8 cellular contexts compared by ENCODE assay signal in the genomic region with DNA sequence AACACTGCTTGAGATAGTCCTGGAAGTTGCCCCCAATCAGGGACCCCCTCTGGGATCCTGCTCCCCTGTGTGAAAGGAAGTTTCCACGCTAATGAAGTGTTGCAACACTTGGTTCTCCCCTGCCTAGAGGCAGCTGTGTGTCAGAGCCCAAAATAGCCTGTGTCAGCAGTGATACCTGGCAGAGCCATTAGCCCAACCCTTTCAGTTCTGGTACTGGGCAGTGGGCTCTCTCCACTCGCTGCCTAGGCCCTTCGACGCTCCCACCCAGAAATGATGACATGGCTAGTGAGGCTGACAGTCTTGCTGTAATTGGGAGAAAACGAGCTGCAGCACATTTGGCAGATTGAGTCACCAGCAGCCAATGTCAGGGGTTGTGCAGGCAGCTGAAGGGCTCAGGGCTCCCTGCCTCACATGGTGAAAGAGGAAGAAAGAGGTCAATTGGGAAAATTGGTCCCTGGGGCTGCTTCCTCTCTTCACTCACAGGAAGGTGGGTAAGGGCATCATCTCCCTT. TPM values are rescaled to one million over a fixed set of nuclear protein-coding genes. Genes with fewer than 3 reads are reported as not detected.
DNase-seq lines count a peak whose midpoint lies in the region; ATAC-seq and TF ChIP-seq lines count a peak whose summit lies in the region.

No MANE protein-coding gene starts in this region.

- H3K27me3 ChIP-seq in left ventricle myocardium inferior (ENCODE audit: low read depth) (no peaks in the 10 kb centered on the region), suprapubic skin (no peaks in the 10 kb centered on the region)

- no peak for TF ChIP-seq CTCF in left ventricle myocardium inferior (IDR thresholded peaks at IDR 0.05; ENCODE audit: borderline replicate concordance)
- no peak for TF ChIP-seq CTCF in suprapubic skin (IDR thresholded peaks at IDR 0.05)

- H3K36me3 Mint-ChIP-seq in T-helper 1 cell treated with Interleukin-12 subunit alpha and Interleukin-12 subunit beta and Interleukin-4 antibody, amounts not matched to agents 30 μg/mL and 1 μg/mL, for 36 hours (ENCODE audit: low read depth), result peaks cover 14% of the 10 kb centered on the region
- H3K36me3 Mint-ChIP-seq in activated CD4-positive, alpha-beta memory T cell treated with anti-CD3 and anti-CD28 coated beads, Interleukin-2, amount 10 ng/mL, durations not matched to agents 7 days and 5 days (ENCODE audit: low read depth), result peaks cover 29% of the 10 kb centered on the region

- H3K4me3 Mint-ChIP-seq in T-helper 1 cell treated with Interleukin-12 subunit alpha and Interleukin-12 subunit beta and Interleukin-4 antibody, amounts not matched to agents 30 μg/mL and 1 μg/mL, for 36 hours, result peak overlapping the region; percentile 96
- H3K4me3 Mint-ChIP-seq in activated CD4-positive, alpha-beta memory T cell treated with anti-CD3 and anti-CD28 coated beads, Interleukin-2, amount 10 ng/mL, durations not matched to agents 7 days and 5 days, result peak overlapping the region; percentile 90

- POLR2A ChIA-PET in activated CD4-positive, alpha-beta memory T cell treated with anti-CD3 and anti-CD28 coated beads, Interleukin-2, amount 10 ng/mL, durations not matched to agents 7 days and 5 days (lab: Charles Lee), result interaction anchor here (0.8 to 5.5 kb wide), 21 partner anchors 9 to 215 kb away, joined by 3 to 134 read pairs (median 10); partner anchors contain the start of genes C11orf98, CSKMT, HNRNPUL2 and LBHD1

- DNase-seq in T-helper 1 cell (no peak), left ventricle myocardium inferior (no peak), suprapubic skin (ENCODE audit: low spot score in 2 of 2) (no peak), NCI-H524 treated with DMSO at 0.1 percent for 48 hours (lab: John Stamatoyannopoulos, UW) (no peak)
- no peak for DNase-seq in activated CD4-positive, alpha-beta memory T cell treated with anti-CD3 and anti-CD28 coated beads, Interleukin-2, amount 10 ng/mL, durations not matched to agents 7 days and 5 days

- H3K4me3 ChIP-seq in left ventricle myocardium inferior, result peak overlapping the region; percentile 83
- no peak overlapping the region for H3K4me3 ChIP-seq in suprapubic skin

- H3K9me3 Mint-ChIP-seq in T-helper 1 cell treated with Interleukin-12 subunit alpha and Interleukin-12 subunit beta and Interleukin-4 antibody, amounts not matched to agents 30 μg/mL and 1 μg/mL, for 36 hours, result no peaks in the 10 kb centered on the region
- no peaks in the 10 kb centered on the region for H3K9me3 Mint-ChIP-seq in activated CD4-positive, alpha-beta memory T cell treated with anti-CD3 and anti-CD28 coated beads, Interleukin-2, amount 10 ng/mL, durations not matched to agents 7 days and 5 days

- no peak for TF ChIP-seq EP300 in suprapubic skin (IDR thresholded peaks at IDR 0.05)

- H3K4me1 ChIP-seq in left ventricle myocardium inferior, result peaks cover 42% of the 10 kb centered on the region
- H3K4me1 ChIP-seq in suprapubic skin, result peaks cover 32% of the 10 kb centered on the region

- H3K4me1 Mint-ChIP-seq in T-helper 1 cell treated with Interleukin-12 subunit alpha and Interleukin-12 subunit beta and Interleukin-4 antibody, amounts not matched to agents 30 μg/mL and 1 μg/mL, for 36 hours (ENCODE audit: low read depth), result peaks cover 17% of the 10 kb centered on the region
- H3K4me1 Mint-ChIP-seq in activated CD4-positive, alpha-beta memory T cell treated with anti-CD3 and anti-CD28 coated beads, Interleukin-2, amount 10 ng/mL, durations not matched to agents 7 days and 5 days, result peaks cover 34% of the 10 kb centered on the region

- H3K27me3 Mint-ChIP-seq in T-helper 1 cell treated with Interleukin-12 subunit alpha and Interleukin-12 subunit beta and Interleukin-4 antibody, amounts not matched to agents 30 μg/mL and 1 μg/mL, for 36 hours (ENCODE audit: low read depth), result no peaks in the 10 kb centered on the region
- no peaks in the 10 kb centered on the region for H3K27me3 Mint-ChIP-seq in activated CD4-positive, alpha-beta memory T cell treated with anti-CD3 and anti-CD28 coated beads, Interleukin-2, amount 10 ng/mL, durations not matched to agents 7 days and 5 days

- TF ChIP-seq POLR2A in suprapubic skin (IDR thresholded peaks at IDR 0.05), result no peak

- no peaks in the 10 kb centered on the region for H3K9me3 ChIP-seq in left ventricle myocardium inferior (replicated peaks)
- H3K9me3 ChIP-seq in suprapubic skin, result no peaks in the 10 kb centered on the region

- H3K36me3 ChIP-seq in left ventricle myocardium inferior (peaks cover 27% of the 10 kb centered on the region), suprapubic skin (peaks cover 18% of the 10 kb centered on the region)

- ATAC-seq in GM18907 (IDR thresholded peaks at IDR 0.05; ENCODE audit: unreplicated experiment) (no peak), HG02588 (IDR thresholded peaks at IDR 0.05; ENCODE audit: unreplicated experiment) (no peak)

- 40% methylated on average over 5 of the region's 5 CpGs for WGBS in suprapubic skin

- CTCF ChIA-PET in activated CD4-positive, alpha-beta memory T cell treated with anti-CD3 and anti-CD28 coated beads, Interleukin-2, amount 10 ng/mL, durations not matched to agents 7 days and 5 days (lab: Charles Lee), result interaction anchor here (0.6 to 3.9 kb wide), 5 partner anchors 12 to 23 kb away, joined by 3 to 32 read pairs (median 5); partner anchors contain the start of gene TMEM179B

- intact Hi-C loops in left ventricle myocardium inferior (cut with micrococcal nuclease), result no loop called here

- H3K27ac ChIP-seq in left ventricle myocardium inferior (replicated peaks) (peak overlapping the region; percentile 91), suprapubic skin (peak overlapping the region; percentile 91)

- H3K27ac Mint-ChIP-seq in T-helper 1 cell treated with Interleukin-12 subunit alpha and Interleukin-12 subunit beta and Interleukin-4 antibody, amounts not matched to agents 30 μg/mL and 1 μg/mL, for 36 hours, result peak overlapping the region; percentile 96
- H3K27ac Mint-ChIP-seq in activated CD4-positive, alpha-beta memory T cell treated with anti-CD3 and anti-CD28 coated beads, Interleukin-2, amount 10 ng/mL, durations not matched to agents 7 days and 5 days, result no peak overlapping the region

RNA-seq across cellular contexts. Expression of gene NXF1, which starts 1.4 kb away (rescaled TPM):
- total RNA-seq in activated CD4-positive, alpha-beta memory T cell treated with anti-CD3 and anti-CD28 coated beads, Interleukin-2, amount 10 ng/mL, durations not matched to agents 7 days and 5 days, result 10 to 100 TPM; 80.3 to 82.4 TPM
- total RNA-seq in left ventricle myocardium inferior (43.2 TPM), suprapubic skin (100 to 1,000 TPM in 3 of 4 donors, 10 to 100 TPM in 1; 88.1 to 156 (median 115) TPM)

RNA-seq across cellular contexts. Expression of gene TMEM223, which starts 14.9 kb away (rescaled TPM):
- total RNA-seq in activated CD4-positive, alpha-beta memory T cell treated with anti-CD3 and anti-CD28 coated beads, Interleukin-2, amount 10 ng/mL, durations not matched to agents 7 days and 5 days, result 10 to 100 TPM; 18.0 to 21.0 TPM
- 24.1 TPM for total RNA-seq in left ventricle myocardium inferior
- total RNA-seq in suprapubic skin, result 10 to 100 TPM; 15.9 to 30.2 (median 23.4) TPM

RNA-seq across cellular contexts. Expression of gene TMEM179B, which starts 19.5 kb away (rescaled TPM):
- 10 to 100 TPM; 46.9 to 48.2 TPM for total RNA-seq in activated CD4-positive, alpha-beta memory T cell treated with anti-CD3 and anti-CD28 coated beads, Interleukin-2, amount 10 ng/mL, durations not matched to agents 7 days and 5 days
- total RNA-seq in left ventricle myocardium inferior, result 20.5 TPM
- total RNA-seq in suprapubic skin, result 10 to 100 TPM; 37.6 to 72.6 (median 59.8) TPM

RNA-seq across cellular contexts. Expression of gene STX5, which starts 25.2 kb away (rescaled TPM):
- total RNA-seq in activated CD4-positive, alpha-beta memory T cell treated with anti-CD3 and anti-CD28 coated beads, Interleukin-2, amount 10 ng/mL, durations not matched to agents 7 days and 5 days, result 10 to 100 TPM; 40.6 to 41.6 TPM
- 16.7 TPM for total RNA-seq in left ventricle myocardium inferior
- total RNA-seq in suprapubic skin, result 10 to 100 TPM; 26.8 to 47.8 (median 43.2) TPM

RNA-seq across cellular contexts. Expression of gene TEX54, which starts 26.0 kb away (rescaled TPM):
- total RNA-seq in activated CD4-positive, alpha-beta memory T cell treated with anti-CD3 and anti-CD28 coated beads, Interleukin-2, amount 10 ng/mL, durations not matched to agents 7 days and 5 days, result not detected
- total RNA-seq in left ventricle myocardium inferior, result not detected
- total RNA-seq in suprapubic skin, result not detected
